Comparison of ENCODE assay signal across 10 cellular contexts in genomic region chr1:184283999-184284398, GRCh38.
DNase-seq lines count a peak whose midpoint lies in the region; ATAC-seq and TF ChIP-seq lines count a peak whose summit lies in the region.
"Had no signal": no experiment of that assay in that cellular context is flagged by ENCODE, and none has a peak within 500 bp of the region (broad histone marks: within the 10 kb centered on the region; RNA-seq: fewer than 3 reads in every experiment).

No MANE protein-coding gene starts in this region.

- no peaks in the 10 kb centered on the region for H3K79me2 ChIP-seq in hepatocyte

- H3K9ac ChIP-seq in skeletal muscle satellite cell (ENCODE audit: low read depth, low read length): no peak overlapping the region

- H3K36me3 ChIP-seq in hepatocyte (replicated peaks; ENCODE audit: insufficient read depth, low read depth): no peaks in the 10 kb centered on the region
- no peaks in the 10 kb centered on the region for H3K36me3 ChIP-seq in skeletal muscle satellite cell (ENCODE audit: insufficient read depth, low read length)

- H2AFZ ChIP-seq in hepatocyte: no peak overlapping the region

- H3K9me2 ChIP-seq in hepatocyte (replicated peaks; ENCODE audit: insufficient read depth): no peaks in the 10 kb centered on the region

- DNase-seq in GM04504 (ENCODE audit: low read depth): peak; percentile 71
- peak; percentile 96 for DNase-seq in astrocyte of the spinal cord (ENCODE audit: low read depth, low spot score)
- DNase-seq in hepatocyte (ENCODE audit: low spot score): peak; percentile 29
- DNase-seq in stimulated activated CD4-positive, alpha-beta T cell treated with anti-CD3 and anti-CD28 coated beads, Interleukin-4, amount 100 ng/mL, for 1 hour: no peak
- DNase-seq in SW 1271 (lab: John Stamatoyannopoulos, UW): no peak
- DNase-seq: activated naive CD4-positive, alpha-beta T cell treated with anti-CD3 and anti-CD28 coated beads, Interleukin-2, amount 10 ng/mL, durations not matched to agents 7 days and 5 days; retina had no signal

- H3K4me1 ChIP-seq in hepatocyte (ENCODE audit: insufficient read depth) (no peaks in the 10 kb centered on the region), skeletal muscle satellite cell (ENCODE audit: control insufficient read depth, insufficient read depth, low read length) (peaks cover 12% of the 10 kb centered on the region)

- H3K4me2 ChIP-seq in hepatocyte (no peak overlapping the region), skeletal muscle satellite cell (ENCODE audit: low read length) (peak overlapping the region; percentile 1)

- no peak for TF ChIP-seq CTCF in astrocyte of the spinal cord (IDR thresholded peaks at IDR 0.05; ENCODE audit: low read depth, low read length)
- no peak for TF ChIP-seq CTCF in hepatocyte (IDR thresholded peaks at IDR 0.05; ENCODE audit: poor library complexity)

- no peak overlapping the region for H3K27ac ChIP-seq in hepatocyte

- ATAC-seq in HG03432 (IDR thresholded peaks at IDR 0.05; ENCODE audit: unreplicated experiment): no peak
- ATAC-seq in GM18505 (IDR thresholded peaks at IDR 0.05; ENCODE audit: unreplicated experiment): no peak

- in situ Hi-C loops in astrocyte of the spinal cord (cut with HindIII; ENCODE audit: low sequenced_read_pairs): no loop called here

- H3K9me3 ChIP-seq in hepatocyte (ENCODE audit: low read depth) (no peaks in the 10 kb centered on the region), skeletal muscle satellite cell (replicated peaks; ENCODE audit: low read length) (no peaks in the 10 kb centered on the region)

- H4K20me1 ChIP-seq in hepatocyte (ENCODE audit: insufficient read depth, poor library complexity, severe bottlenecking): no peaks in the 10 kb centered on the region

- WGBS in hepatocyte (ENCODE audit: low lambda C conversion rate, missing lambda C conversion rate): 58% methylated on average over 1 of the region's 1 CpG

- no peaks in the 10 kb centered on the region for H3K27me3 ChIP-seq in hepatocyte
- H3K27me3 ChIP-seq in skeletal muscle satellite cell (ENCODE audit: control insufficient read depth, insufficient read depth, low read length): no peaks in the 10 kb centered on the region

- H3K4me3 ChIP-seq in astrocyte of the spinal cord (ENCODE audit: low read depth, low read length): no peak overlapping the region
- H3K4me3 ChIP-seq in hepatocyte: no peak overlapping the region
- H3K4me3 ChIP-seq in skeletal muscle satellite cell (ENCODE audit: low read length): no peak overlapping the region

- TF ChIP-seq POLR2A in GM18505 (IDR thresholded peaks at IDR 0.05; ENCODE audit: borderline replicate concordance, extremely low read depth, insufficient read depth, insufficient read length): no peak

Comparison
In these comparisons a context has a peak if more than half of its experiments do, and no peak if none do; other contexts are left out.
1. DNase-seq: peak in GM04504 (single experiment), astrocyte of the spinal cord (single experiment) and hepatocyte (single experiment); none in stimulated activated CD4-positive, alpha-beta T cell treated with anti-CD3 and anti-CD28 coated beads, Interleukin-4, amount 100 ng/mL, for 1 hour (single experiment) and SW 1271 (0 of 2).